13 cellular contexts compared by ENCODE assay signal in genomic region chr3:19932422-19932821, GRCh38. TPM values are rescaled to one million over a fixed set of nuclear protein-coding genes. Genes with fewer than 3 reads are reported as not detected.
"Had no signal": no experiment of that assay in that cellular context is flagged by ENCODE, and none has a peak within 500 bp of the region (broad histone marks: within the 10 kb centered on the region; RNA-seq: fewer than 3 reads in every experiment).

No MANE protein-coding gene starts in this region.

- H3K27ac ChIP-seq: cardiac muscle cell, foreskin keratinocyte, prostate gland, stomach, thoracic aorta had no signal

- H3K4me1 ChIP-seq: foreskin keratinocyte, prostate gland, stomach had no signal

- H3K36me3 ChIP-seq: cardiac muscle cell, prostate gland, stomach, thoracic aorta had no signal

- ATAC-seq: left colon, sciatic nerve had no signal

- FAIRE-seq: colon, endothelial cell of umbilical vein had no signal

- H3K27me3 ChIP-seq: cardiac muscle cell, foreskin keratinocyte had no signal

- H3K4me3 ChIP-seq: cardiac muscle cell, prostate gland, stomach, thoracic aorta had no signal

- DNase-seq: activated CD4-positive, alpha-beta T cell treated with anti-CD3 and anti-CD28 coated beads for 1 hour; left colon; naive thymus-derived CD4-positive, alpha-beta T cell; stimulated activated CD4-positive, alpha-beta T cell treated with anti-CD3 and anti-CD28 coated beads, Interleukin-2, amount 100 ng/mL, for 24 hours; stomach had no signal

- H3K9me3 ChIP-seq: prostate gland, stomach, thoracic aorta had no signal

RNA-seq across cellular contexts. Expression of gene EFHB, which starts 1.6 kb away (rescaled TPM):
- total RNA-seq: foreskin keratinocyte, stomach, ureter had no signal
- polyA plus RNA-seq: endothelial cell of umbilical vein had no signal
